Comparison of ENCODE assay signal across 1 cellular context in the genomic region with DNA sequence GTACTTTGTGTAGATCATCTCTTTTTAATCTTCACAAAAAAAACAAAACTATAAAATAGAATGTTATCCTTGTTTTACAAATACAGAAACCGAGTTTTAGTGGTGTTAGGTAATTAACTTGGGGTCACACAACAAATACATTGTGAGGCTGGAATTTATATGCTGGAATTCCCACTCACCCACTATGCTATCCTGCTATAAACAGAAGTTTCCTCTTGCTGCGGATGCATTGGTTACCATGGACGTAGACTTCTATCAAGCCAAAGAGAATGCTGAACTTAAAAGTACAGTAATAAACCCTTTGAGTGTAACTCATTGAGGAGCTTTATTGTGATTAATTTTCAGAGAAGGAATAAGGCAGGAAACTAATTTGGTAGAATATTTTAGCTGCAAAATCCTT.
TF ChIP-seq lines count a peak whose summit lies in the region.

No MANE protein-coding gene starts in this region.

TF ChIP-seq in GM12878, 131 proteins besides CTCF, POLR2A, EP300 and RAD21:
- no peak for TF ChIP-seq TAF1 (IDR thresholded peaks at IDR 0.05; ENCODE audit: borderline replicate concordance, low read depth, low read length)
- no peak for TF ChIP-seq ZNF217 (IDR thresholded peaks at IDR 0.05)
- TF ChIP-seq, protein P1, sequence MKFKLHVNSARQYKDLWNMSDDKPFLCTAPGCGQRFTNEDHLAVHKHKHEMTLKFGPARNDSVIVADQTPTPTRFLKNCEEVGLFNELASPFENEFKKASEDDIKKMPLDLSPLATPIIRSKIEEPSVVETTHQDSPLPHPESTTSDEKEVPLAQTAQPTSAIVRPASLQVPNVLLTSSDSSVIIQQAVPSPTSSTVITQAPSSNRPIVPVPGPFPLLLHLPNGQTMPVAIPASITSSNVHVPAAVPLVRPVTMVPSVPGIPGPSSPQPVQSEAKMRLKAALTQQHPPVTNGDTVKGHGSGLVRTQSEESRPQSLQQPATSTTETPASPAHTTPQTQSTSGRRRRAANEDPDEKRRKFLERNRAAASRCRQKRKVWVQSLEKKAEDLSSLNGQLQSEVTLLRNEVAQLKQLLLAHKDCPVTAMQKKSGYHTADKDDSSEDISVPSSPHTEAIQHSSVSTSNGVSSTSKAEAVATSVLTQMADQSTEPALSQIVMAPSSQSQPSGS (IDR thresholded peaks at IDR 0.05; ENCODE audit: low read length): no peak
- TF ChIP-seq, protein P2, sequence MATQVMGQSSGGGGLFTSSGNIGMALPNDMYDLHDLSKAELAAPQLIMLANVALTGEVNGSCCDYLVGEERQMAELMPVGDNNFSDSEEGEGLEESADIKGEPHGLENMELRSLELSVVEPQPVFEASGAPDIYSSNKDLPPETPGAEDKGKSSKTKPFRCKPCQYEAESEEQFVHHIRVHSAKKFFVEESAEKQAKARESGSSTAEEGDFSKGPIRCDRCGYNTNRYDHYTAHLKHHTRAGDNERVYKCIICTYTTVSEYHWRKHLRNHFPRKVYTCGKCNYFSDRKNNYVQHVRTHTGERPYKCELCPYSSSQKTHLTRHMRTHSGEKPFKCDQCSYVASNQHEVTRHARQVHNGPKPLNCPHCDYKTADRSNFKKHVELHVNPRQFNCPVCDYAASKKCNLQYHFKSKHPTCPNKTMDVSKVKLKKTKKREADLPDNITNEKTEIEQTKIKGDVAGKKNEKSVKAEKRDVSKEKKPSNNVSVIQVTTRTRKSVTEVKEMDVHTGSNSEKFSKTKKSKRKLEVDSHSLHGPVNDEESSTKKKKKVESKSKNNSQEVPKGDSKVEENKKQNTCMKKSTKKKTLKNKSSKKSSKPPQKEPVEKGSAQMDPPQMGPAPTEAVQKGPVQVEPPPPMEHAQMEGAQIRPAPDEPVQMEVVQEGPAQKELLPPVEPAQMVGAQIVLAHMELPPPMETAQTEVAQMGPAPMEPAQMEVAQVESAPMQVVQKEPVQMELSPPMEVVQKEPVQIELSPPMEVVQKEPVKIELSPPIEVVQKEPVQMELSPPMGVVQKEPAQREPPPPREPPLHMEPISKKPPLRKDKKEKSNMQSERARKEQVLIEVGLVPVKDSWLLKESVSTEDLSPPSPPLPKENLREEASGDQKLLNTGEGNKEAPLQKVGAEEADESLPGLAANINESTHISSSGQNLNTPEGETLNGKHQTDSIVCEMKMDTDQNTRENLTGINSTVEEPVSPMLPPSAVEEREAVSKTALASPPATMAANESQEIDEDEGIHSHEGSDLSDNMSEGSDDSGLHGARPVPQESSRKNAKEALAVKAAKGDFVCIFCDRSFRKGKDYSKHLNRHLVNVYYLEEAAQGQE (IDR thresholded peaks at IDR 0.05; ENCODE audit: low read depth, low read length): no peak
- TF ChIP-seq MYB (IDR thresholded peaks at IDR 0.05; ENCODE audit: borderline replicate concordance, low read depth, low read length): no peak
- TF ChIP-seq, protein P3, sequence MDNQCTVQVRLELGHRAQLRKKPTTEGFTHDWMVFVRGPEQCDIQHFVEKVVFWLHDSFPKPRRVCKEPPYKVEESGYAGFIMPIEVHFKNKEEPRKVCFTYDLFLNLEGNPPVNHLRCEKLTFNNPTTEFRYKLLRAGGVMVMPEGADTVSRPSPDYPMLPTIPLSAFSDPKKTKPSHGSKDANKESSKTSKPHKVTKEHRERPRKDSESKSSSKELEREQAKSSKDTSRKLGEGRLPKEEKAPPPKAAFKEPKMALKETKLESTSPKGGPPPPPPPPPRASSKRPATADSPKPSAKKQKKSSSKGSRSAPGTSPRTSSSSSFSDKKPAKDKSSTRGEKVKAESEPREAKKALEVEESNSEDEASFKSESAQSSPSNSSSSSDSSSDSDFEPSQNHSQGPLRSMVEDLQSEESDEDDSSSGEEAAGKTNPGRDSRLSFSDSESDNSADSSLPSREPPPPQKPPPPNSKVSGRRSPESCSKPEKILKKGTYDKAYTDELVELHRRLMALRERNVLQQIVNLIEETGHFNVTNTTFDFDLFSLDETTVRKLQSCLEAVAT (IDR thresholded peaks at IDR 0.05): no peak
- TF ChIP-seq SMARCA5 (IDR thresholded peaks at IDR 0.05): no peak
- TF ChIP-seq, protein P4, sequence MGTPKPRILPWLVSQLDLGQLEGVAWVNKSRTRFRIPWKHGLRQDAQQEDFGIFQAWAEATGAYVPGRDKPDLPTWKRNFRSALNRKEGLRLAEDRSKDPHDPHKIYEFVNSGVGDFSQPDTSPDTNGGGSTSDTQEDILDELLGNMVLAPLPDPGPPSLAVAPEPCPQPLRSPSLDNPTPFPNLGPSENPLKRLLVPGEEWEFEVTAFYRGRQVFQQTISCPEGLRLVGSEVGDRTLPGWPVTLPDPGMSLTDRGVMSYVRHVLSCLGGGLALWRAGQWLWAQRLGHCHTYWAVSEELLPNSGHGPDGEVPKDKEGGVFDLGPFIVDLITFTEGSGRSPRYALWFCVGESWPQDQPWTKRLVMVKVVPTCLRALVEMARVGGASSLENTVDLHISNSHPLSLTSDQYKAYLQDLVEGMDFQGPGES (IDR thresholded peaks at IDR 0.05): no peak
- TF ChIP-seq, protein P5, sequence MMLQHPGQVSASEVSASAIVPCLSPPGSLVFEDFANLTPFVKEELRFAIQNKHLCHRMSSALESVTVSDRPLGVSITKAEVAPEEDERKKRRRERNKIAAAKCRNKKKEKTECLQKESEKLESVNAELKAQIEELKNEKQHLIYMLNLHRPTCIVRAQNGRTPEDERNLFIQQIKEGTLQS (IDR thresholded peaks at IDR 0.05; ENCODE audit: borderline replicate concordance, extremely low read depth, low read depth, low read length): no peak
- no peak for TF ChIP-seq IKZF2 (IDR thresholded peaks at IDR 0.05)
- no peak for TF ChIP-seq ATF7 (IDR thresholded peaks at IDR 0.05; ENCODE audit: low read depth)
- no peak for TF ChIP-seq NR2C2 (IDR thresholded peaks at IDR 0.05; ENCODE audit: borderline replicate concordance, control insufficient read depth, insufficient read length, low read depth)
- TF ChIP-seq ESRRA (IDR thresholded peaks at IDR 0.05; ENCODE audit: low read length): no peak
- no peak for TF ChIP-seq RAD51 (IDR thresholded peaks at IDR 0.05)
- TF ChIP-seq CEBPB (IDR thresholded peaks at IDR 0.05; ENCODE audit: borderline replicate concordance in 1 of 2, low read depth in 2 of 2, low read length in 2 of 2): no peak
- no peak for TF ChIP-seq SMAD5 (IDR thresholded peaks at IDR 0.05; ENCODE audit: low read depth)
- no peak for TF ChIP-seq BHLHE40 (IDR thresholded peaks at IDR 0.05; ENCODE audit: borderline replicate concordance in 1 of 2, low read depth in 2 of 2, low read length in 1 of 2)
TF ChIP-seq in GM12878: peak in this region for 0.
